ENCODE assay signal across 23 cellular contexts in genomic region chr6:88483424-88483823, GRCh38.
"Had no signal": no experiment of that assay in that cellular context is flagged by ENCODE, and none has a peak within 500 bp of the region (broad histone marks: within the 10 kb centered on the region; RNA-seq: fewer than 3 reads in every experiment).

No MANE protein-coding gene starts in this region.

- ATAC-seq: effector memory CD8-positive, alpha-beta T cell; left colon; naive thymus-derived CD4-positive, alpha-beta T cell; psoas muscle; sciatic nerve; stimulated activated naive B cell treated with anti-CD40 and anti-IgM and Interleukin-4, amounts not matched to agents 10 μg/mL and 1 μg/mL and 100 μg/mL, for 72 hours; stimulated activated naive CD8-positive, alpha-beta T cell treated with anti-CD3 and anti-CD28 coated beads, Interleukin-15, amount 100 ng/mL, for 72 hours; upper lobe of right lung had no signal

- H3K4me1 Mint-ChIP-seq: naive thymus-derived CD4-positive, alpha-beta T cell; nephron progenitor cell; stimulated activated naive CD8-positive, alpha-beta T cell treated with anti-CD3 and anti-CD28 coated beads, Interleukin-15, amount 100 ng/mL, for 72 hours had no signal

- H3K27ac ChIP-seq: epithelial cell of prostate, esophagus muscularis mucosa, neutrophil, psoas muscle, spleen, testis, tibial nerve, upper lobe of right lung, vagina had no signal

- H3K36me3 Mint-ChIP-seq: stimulated activated naive B cell treated with anti-CD40 and anti-IgM and Interleukin-4, amounts not matched to agents 10 μg/mL and 1 μg/mL and 100 μg/mL, for 72 hours had no signal

- H3K27me3 Mint-ChIP-seq: dendritic cell treated with granulocyte-macrophage colony-stimulating factor and Interleukin-4, amounts not matched to agents 40 ng/mL and 50 ng/mL, for 4 days; stimulated activated naive CD8-positive, alpha-beta T cell treated with anti-CD3 and anti-CD28 coated beads, Interleukin-15, amount 100 ng/mL, for 72 hours had no signal

- H3K9me3 ChIP-seq: neutrophil, testis, upper lobe of right lung, vagina had no signal

- H3K4me3 ChIP-seq: esophagus muscularis mucosa, psoas muscle, spleen, testis, tibial nerve, upper lobe of right lung, vagina had no signal

- H3K27me3 ChIP-seq: esophagus muscularis mucosa, neutrophil, spleen, testis, tibial nerve, upper lobe of right lung, vagina had no signal

- H3K9me3 Mint-ChIP-seq: effector memory CD8-positive, alpha-beta T cell had no signal

- DNase-seq: effector memory CD8-positive, alpha-beta T cell; foreskin fibroblast; left colon; mammary epithelial cell; naive thymus-derived CD4-positive, alpha-beta T cell; nephron progenitor cell; psoas muscle; retina; spleen; stimulated activated CD4-positive, alpha-beta T cell treated with anti-CD3 and anti-CD28 coated beads, Interleukin-15, amount 100 ng/mL, for 24 hours; stimulated activated CD4-positive, alpha-beta T cell treated with anti-CD3 and anti-CD28 coated beads, Interleukin-1b, Interleukin-23, amount 100 ng/mL, for 48 hours; stimulated activated CD4-positive, alpha-beta T cell treated with anti-CD3 and anti-CD28 coated beads, Interleukin-4, amount 100 ng/mL, for 4 hours; stimulated activated naive B cell treated with anti-CD40 and anti-IgM and Interleukin-4, amounts not matched to agents 10 μg/mL and 1 μg/mL and 100 μg/mL, for 72 hours; stimulated activated naive CD8-positive, alpha-beta T cell treated with anti-CD3 and anti-CD28 coated beads, Interleukin-15, amount 100 ng/mL, for 72 hours; testis; upper lobe of right lung had no signal

- H3K4me3 Mint-ChIP-seq: dendritic cell treated with granulocyte-macrophage colony-stimulating factor and Interleukin-4, amounts not matched to agents 40 ng/mL and 50 ng/mL, for 4 days; effector memory CD8-positive, alpha-beta T cell; naive thymus-derived CD4-positive, alpha-beta T cell; nephron progenitor cell; stimulated activated naive B cell treated with anti-CD40 and anti-IgM and Interleukin-4, amounts not matched to agents 10 μg/mL and 1 μg/mL and 100 μg/mL, for 72 hours; stimulated activated naive CD8-positive, alpha-beta T cell treated with anti-CD3 and anti-CD28 coated beads, Interleukin-15, amount 100 ng/mL, for 72 hours had no signal

- H3K27ac Mint-ChIP-seq: dendritic cell treated with granulocyte-macrophage colony-stimulating factor and Interleukin-4, amounts not matched to agents 40 ng/mL and 50 ng/mL, for 4 days; effector memory CD8-positive, alpha-beta T cell; naive thymus-derived CD4-positive, alpha-beta T cell; nephron progenitor cell; stimulated activated naive B cell treated with anti-CD40 and anti-IgM and Interleukin-4, amounts not matched to agents 10 μg/mL and 1 μg/mL and 100 μg/mL, for 72 hours; stimulated activated naive CD8-positive, alpha-beta T cell treated with anti-CD3 and anti-CD28 coated beads, Interleukin-15, amount 100 ng/mL, for 72 hours had no signal

- H3K36me3 ChIP-seq: esophagus muscularis mucosa, neutrophil, spleen, tibial nerve, upper lobe of right lung, vagina had no signal

- H3K4me1 ChIP-seq: esophagus muscularis mucosa, psoas muscle, spleen, testis, tibial nerve, upper lobe of right lung, vagina had no signal
